In the genomic region with DNA sequence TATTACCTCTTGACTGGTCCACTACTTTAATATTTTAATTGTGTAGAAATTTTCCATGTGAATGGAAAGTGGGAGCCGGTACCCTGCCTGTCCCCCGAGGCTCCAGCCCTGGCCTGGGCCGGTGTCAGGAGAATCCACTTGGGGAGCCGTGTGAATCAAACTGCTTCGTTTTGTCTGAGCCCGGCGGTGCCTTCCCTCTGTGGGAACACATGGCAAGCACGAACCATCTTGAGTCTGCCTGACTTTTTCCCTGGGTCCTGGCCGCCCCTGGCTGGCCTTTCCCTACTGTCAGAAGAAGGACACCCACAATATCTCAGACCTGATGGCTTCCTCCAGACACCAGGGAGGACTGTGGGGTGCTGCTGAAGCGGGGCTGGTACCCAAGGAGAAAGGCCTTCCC, we compare ENCODE assay signal across 20 cellular contexts. TPM values are rescaled to one million over a fixed set of nuclear protein-coding genes. Genes with fewer than 3 reads are reported as not detected.
DNase-seq lines count a peak whose midpoint lies in the region; ATAC-seq and TF ChIP-seq lines count a peak whose summit lies in the region.
"Had no signal": no experiment of that assay in that cellular context is flagged by ENCODE, and none has a peak within 500 bp of the region (broad histone marks: within the 10 kb centered on the region; RNA-seq: fewer than 3 reads in every experiment).

No MANE protein-coding gene starts in this region.

- H3K9me3 Mint-ChIP-seq in WTC11 = no peaks in the 10 kb centered on the region
- H3K9me3 Mint-ChIP-seq in endodermal cell = no peaks in the 10 kb centered on the region
- no peaks in the 10 kb centered on the region for H3K9me3 Mint-ChIP-seq in T-cell
- H3K9me3 Mint-ChIP-seq: CD8-positive, alpha-beta T cell; HFFc6 had no signal

- POLR2A ChIA-PET in WTC11 (lab: Charles Lee) = no interaction called here
- POLR2A ChIA-PET in T-cell (lab: Charles Lee) = no interaction called here

- H3K27me3 Mint-ChIP-seq in WTC11 (ENCODE audit: low read depth) = no peaks in the 10 kb centered on the region; the same call in 1 of the 2 replicates
- no peaks in the 10 kb centered on the region for H3K27me3 Mint-ChIP-seq in endodermal cell (ENCODE audit: insufficient read depth)
- H3K27me3 Mint-ChIP-seq in T-cell = no peaks in the 10 kb centered on the region

- H3K4me2 ChIP-seq in BLaER1 = peak overlapping the region; percentile 70
- H3K4me2 ChIP-seq in osteoblast (ENCODE audit: insufficient read depth, low read length) = no peak overlapping the region

- H3K4me3 ChIP-seq in BLaER1 = no peak overlapping the region
- H3K4me3 ChIP-seq in endodermal cell (ENCODE audit: low read length) = no peak overlapping the region
- no peak overlapping the region for H3K4me3 ChIP-seq in osteoblast (ENCODE audit: insufficient read depth, low read length)
- no peak overlapping the region for H3K4me3 ChIP-seq in aorta (ENCODE audit: low read length in 2 of 2)
- H3K4me3 ChIP-seq: BLaER1 treated with 17β-estradiol and CSF1 and Interleukin-3, amounts not matched to agents 10 nM and 100 nM had no signal

- no peak for TF ChIP-seq CTCF in WTC11 (IDR thresholded peaks at IDR 0.05)
- TF ChIP-seq CTCF in endodermal cell (conservative IDR thresholded peaks at IDR 0.05) = no peak
- no peak for TF ChIP-seq CTCF in osteoblast (IDR thresholded peaks at IDR 0.05; ENCODE audit: extremely low read depth, low read depth, low read length)

- WGBS in endodermal cell (ENCODE audit: insufficient coverage in 1 of 2, insufficient read length in 1 of 2), 2 experiments = 93 to 100% methylated on average over 5 to 10 of the region's 10 CpGs
- 88 to 91% methylated on average over 10 of the region's 10 CpGs for WGBS in aorta, 2 donors

- H2AFZ ChIP-seq in osteoblast (ENCODE audit: low read length) = no peak overlapping the region

- intact Hi-C loops in aorta (cut with DNase I) = no loop called here

- CTCF ChIA-PET in WTC11 (lab: Charles Lee) (no interaction called here), T-cell (lab: Charles Lee) (no interaction called here)

- DNase-seq in WTC11 (ENCODE audit: low spot score) (no peak), endodermal cell (peak; percentile 48), osteoblast (ENCODE audit: insufficient read length, low spot score, missing footprints) (peak; percentile 81), epidermal melanocyte (ENCODE audit: insufficient read length, low spot score) (no peak), aorta (no peak), T-cell (no peak)
- DNase-seq in stimulated activated CD4-positive, alpha-beta T cell treated with anti-CD3 and anti-CD28 coated beads, Interleukin-1b, Interleukin-23, amount 100 ng/mL, for 48 hours = no peak
- DNase-seq: 8988T; CD8-positive, alpha-beta T cell; DMS79; GDM1; GOT3; H7; HFFc6 had no signal

- no peaks in the 10 kb centered on the region for H3K79me2 ChIP-seq in osteoblast (ENCODE audit: insufficient read depth, low read length)

- ATAC-seq in WTC11 (no peak), aorta (ENCODE audit: low FRiP score) (no peak), T-cell (replicated peaks in 1 of 4) (no peak)
- ATAC-seq: CD8-positive, alpha-beta T cell; HCT116 had no signal

- H3K36me3 Mint-ChIP-seq in WTC11 = 0 out of 2 replicates have a peak, but pooled peaks cover 3% of the 10 kb centered on the region
- peaks cover 21% of the 10 kb centered on the region for H3K36me3 Mint-ChIP-seq in endodermal cell (ENCODE audit: low read depth)
- peaks cover 2% of the 10 kb centered on the region for H3K36me3 Mint-ChIP-seq in T-cell

- H3K36me3 ChIP-seq in BLaER1 = peaks cover 14% of the 10 kb centered on the region; the same call in 1 of the 2 replicates
- H3K36me3 ChIP-seq in endodermal cell (ENCODE audit: control insufficient read depth, insufficient read depth, low read length) = no peaks in the 10 kb centered on the region
- H3K36me3 ChIP-seq in osteoblast (ENCODE audit: insufficient read depth, low read length) = no peaks in the 10 kb centered on the region
- H3K36me3 ChIP-seq in aorta (ENCODE audit: control insufficient read depth in 1 of 2, insufficient read depth in 2 of 2, low read length in 1 of 2) = no peaks in the 10 kb centered on the region

- H4K20me1 ChIP-seq in BLaER1 (no peaks in the 10 kb centered on the region), osteoblast (ENCODE audit: insufficient read depth, low read length) (no peaks in the 10 kb centered on the region)
- H4K20me1 ChIP-seq: BLaER1 treated with 17β-estradiol and CSF1 and Interleukin-3, amounts not matched to agents 10 nM and 100 nM had no signal

- peaks cover 48% of the 10 kb centered on the region for H3K4me1 ChIP-seq in BLaER1
- H3K4me1 ChIP-seq in endodermal cell (ENCODE audit: control insufficient read depth, insufficient read depth, low read length) = no peaks in the 10 kb centered on the region
- H3K4me1 ChIP-seq in osteoblast (ENCODE audit: insufficient read depth, low read length) = no peaks in the 10 kb centered on the region
- H3K4me1 ChIP-seq in aorta (ENCODE audit: control insufficient read depth in 1 of 2, insufficient read depth in 2 of 2, low read length in 2 of 2) = no peaks in the 10 kb centered on the region

- H3K27me3 ChIP-seq in BLaER1 (no peaks in the 10 kb centered on the region), endodermal cell (ENCODE audit: control insufficient read depth, insufficient read depth, low read length, poor library complexity, severe bottlenecking) (no peaks in the 10 kb centered on the region), osteoblast (ENCODE audit: insufficient read depth, low read length) (no peaks in the 10 kb centered on the region), aorta (ENCODE audit: control insufficient read depth in 1 of 2, insufficient read depth in 2 of 2, low read length in 1 of 2) (no peaks in the 10 kb centered on the region)
- H3K27me3 ChIP-seq: BLaER1 treated with 17β-estradiol and CSF1 and Interleukin-3, amounts not matched to agents 10 nM and 100 nM had no signal

- H3K4me3 Mint-ChIP-seq in WTC11 (no peak overlapping the region), endodermal cell (no peak overlapping the region), T-cell (no peak overlapping the region)
- H3K4me3 Mint-ChIP-seq: CD8-positive, alpha-beta T cell; HFFc6 had no signal

- peaks cover 4% of the 10 kb centered on the region for H3K4me1 Mint-ChIP-seq in WTC11
- no peaks in the 10 kb centered on the region for H3K4me1 Mint-ChIP-seq in endodermal cell
- H3K4me1 Mint-ChIP-seq in T-cell = no peaks in the 10 kb centered on the region

- H3K9ac ChIP-seq in BLaER1 (no peak overlapping the region), endodermal cell (ENCODE audit: extremely low read depth, low read length, poor library complexity, severe bottlenecking) (no peak overlapping the region)

- H3K9me3 ChIP-seq in BLaER1 = peaks cover 4% of the 10 kb centered on the region
- no peaks in the 10 kb centered on the region for H3K9me3 ChIP-seq in endodermal cell (ENCODE audit: control insufficient read depth, low read length)
- no peaks in the 10 kb centered on the region for H3K9me3 ChIP-seq in osteoblast (ENCODE audit: low read depth, low read length)
- H3K9me3 ChIP-seq in aorta (ENCODE audit: control insufficient read depth, low read length) = no peaks in the 10 kb centered on the region

- H3K27ac ChIP-seq in BLaER1 (peak overlapping the region; percentile 78), endodermal cell (ENCODE audit: low read depth, low read length) (no peak overlapping the region), osteoblast (ENCODE audit: low read depth, low read length) (no peak overlapping the region), aorta (ENCODE audit: low read depth in 1 of 2, low read length in 2 of 2) (no peak overlapping the region)

- peak overlapping the region; percentile 62; the same call in 1 of the 2 replicates for H3K27ac Mint-ChIP-seq in WTC11
- H3K27ac Mint-ChIP-seq in endodermal cell = peak overlapping the region; percentile 82
- no peak overlapping the region for H3K27ac Mint-ChIP-seq in T-cell
- H3K27ac Mint-ChIP-seq: CD8-positive, alpha-beta T cell; HFFc6 had no signal

TF ChIP-seq in WTC11, 78 proteins besides CTCF, POLR2A, EP300 and RAD21:
- no peak for TF ChIP-seq OVOL2 (CRISPR knock-in tag; IDR thresholded peaks at IDR 0.05; ENCODE audit: borderline replicate concordance)

RNA-seq across cellular contexts. Expression of a gene that starts 12.4 kb away (rescaled TPM):
- total RNA-seq in WTC11 (2021) (35.6 to 51.1 TPM (median 51.0 TPM) in 3 replicates), endodermal cell (100 to 1,000 TPM in 1 of 2 donors, 10 to 100 TPM in 1; 89.0 to 123 TPM), osteoblast (0.88 and 1.4 TPM in 2 replicates), aorta (100 to 1,000 TPM; 113 to 279 TPM), T-cell (100 to 1,000 TPM; 171 to 382 (median 273) TPM)
- 22.2 TPM for polyA plus RNA-seq in endodermal cell (2013, experiment 1 of 2)
- 14.5 TPM for polyA plus RNA-seq in endodermal cell (2013, experiment 2 of 2)
- polyA plus RNA-seq in aorta = 100 to 1,000 TPM; 125 to 151 TPM

RNA-seq across cellular contexts. Expression of a gene that starts 49.7 kb away (rescaled TPM):
- 94.3 to 103 TPM (median 97.0 TPM) in 3 replicates for total RNA-seq in WTC11 (2021)
- 100 to 1,000 TPM; 128 to 149 TPM for total RNA-seq in endodermal cell
- 20.2 TPM for polyA plus RNA-seq in endodermal cell (2013, experiment 1 of 2)
- polyA plus RNA-seq in endodermal cell (2013, experiment 2 of 2) = 16.5 TPM
- 0.36 and 0.59 TPM in 2 replicates for total RNA-seq in osteoblast
- total RNA-seq in aorta = 10 to 100 TPM in 1 of 2 donors, 1 to 10 TPM in 1; 9.7 to 11.1 TPM
- polyA plus RNA-seq in aorta = 10 to 100 TPM; 10.1 to 14.4 TPM
- 10 to 100 TPM; 31.2 to 75.7 (median 53.4) TPM for total RNA-seq in T-cell

RNA-seq across cellular contexts. Expression of a gene that starts 58.0 kb away (rescaled TPM):
- total RNA-seq in WTC11 (2021) = 0.05 TPM in 1 of 3 replicates, not detected in the others
- total RNA-seq in endodermal cell = under 1 TPM in 1 of 2 donors, not detected in 1; 0.40 TPM
- polyA plus RNA-seq in endodermal cell (2013, experiment 1 of 2) = not detected
- polyA plus RNA-seq in endodermal cell (2013, experiment 2 of 2) = not detected
- under 0.01 TPM in 1 of 2 replicates, not detected in the other for total RNA-seq in osteoblast
- 1 to 10 TPM in 1 of 2 donors, under 1 TPM in 1; 0.23 to 1.2 TPM for total RNA-seq in aorta
- 1 to 10 TPM in 1 of 2 donors, under 1 TPM in 1; 0.05 to 2.1 TPM for polyA plus RNA-seq in aorta
- total RNA-seq in T-cell = 1 to 10 TPM in 2 of 5 donors, under 1 TPM in 3; 0.35 to 2.2 (median 0.82) TPM
- total RNA-seq: A673, Daoy, H7 had no signal
- polyA plus RNA-seq: AG04450 had no signal

RNA-seq across cellular contexts. Expression of a gene that starts 58.9 kb away (rescaled TPM):
- total RNA-seq in WTC11 (2021) (47.8 to 53.4 TPM (median 51.5 TPM) in 3 replicates), endodermal cell (10 to 100 TPM; 37.7 to 39.1 TPM), osteoblast (9.7 and 10.9 TPM in 2 replicates), aorta (10 to 100 TPM; 10.8 to 14.0 TPM), T-cell (10 to 100 TPM; 54.9 to 94.7 (median 67.6) TPM)
- polyA plus RNA-seq in endodermal cell (2013, experiment 1 of 2) = 30.2 TPM
- 32.7 TPM for polyA plus RNA-seq in endodermal cell (2013, experiment 2 of 2)
- 10 to 100 TPM in 1 of 2 donors, 1 to 10 TPM in 1; 8.8 to 27.3 TPM for polyA plus RNA-seq in aorta

RNA-seq across cellular contexts. Expression of a gene that starts 59.9 kb away (rescaled TPM):
- total RNA-seq in WTC11 (2021) (31.3 to 32.2 TPM (median 31.9 TPM) in 3 replicates), endodermal cell (10 to 100 TPM; 26.4 to 31.0 TPM), osteoblast (8.7 and 10.3 TPM in 2 replicates), aorta (10 to 100 TPM; 61.5 to 63.4 TPM), T-cell (under 1 TPM; 0.28 to 0.88 (median 0.85) TPM)
- 14.9 TPM for polyA plus RNA-seq in endodermal cell (2013, experiment 1 of 2)
- 11.8 TPM for polyA plus RNA-seq in endodermal cell (2013, experiment 2 of 2)
- polyA plus RNA-seq in aorta = 1 to 10 TPM; 4.0 to 8.9 TPM

Comparison
In these comparisons a context has a peak if more than half of its experiments do, and no peak if none do; other contexts are left out.
1. DNase-seq: peak in endodermal cell (single experiment) and osteoblast (single experiment); none in WTC11 (single experiment), epidermal melanocyte (single experiment), stimulated activated CD4-positive, alpha-beta T cell treated with anti-CD3 and anti-CD28 coated beads, Interleukin-1b, Interleukin-23, amount 100 ng/mL, for 48 hours (single experiment), aorta (0 of 2) and T-cell (0 of 34).
2. H3K27ac Mint-ChIP-seq: peak in WTC11 (single experiment) and endodermal cell (single experiment); none in T-cell (0 of 2).
3. RNA of a gene that starts 12.4 kb away (total RNA-seq): 113 to 279 TPM in aorta, 171 to 382 TPM in T-cell, 89.0 to 123 TPM in endodermal cell and 35.6 to 51.1 TPM in WTC11; 0.88 to 1.4 TPM in osteoblast; every median in the first group is over 10 times any median in the second.